ENCODE assay signal across 11 cellular contexts in genomic region chr3:156646958-156647357, GRCh38.
"Had no signal": no experiment of that assay in that cellular context is flagged by ENCODE, and none has a peak within 500 bp of the region (broad histone marks: within the 10 kb centered on the region; RNA-seq: fewer than 3 reads in every experiment).

No MANE protein-coding gene starts in this region.

- FAIRE-seq: H1, H54 had no signal

- H3K4me2 ChIP-seq: GM23338 had no signal

- DNase-seq: GM23248, GOT3, H7, H9, HCEC 1CT, HFFc6 had no signal

- H2AFZ ChIP-seq: GM23248, GM23338 had no signal

- H3K27ac ChIP-seq: GM23248 had no signal

- H3K36me3 ChIP-seq: HAP-1 had no signal

- H3K4me1 ChIP-seq: HAP-1 had no signal

- H3K4me3 ChIP-seq: GM23248, GM23338, HAP-1 had no signal

- H3K9me3 Mint-ChIP-seq: GM23338, H9, HFFc6 had no signal

- H3K27ac Mint-ChIP-seq: GM23338, H9, HFFc6 had no signal

- H3K9ac ChIP-seq: GM23248 had no signal

- H3K4me3 Mint-ChIP-seq: GM23338, H9, HFFc6 had no signal

- H3K9me3 ChIP-seq: HAP-1 had no signal

- ATAC-seq: GM23338, HCT116 had no signal
